In the genomic region with DNA sequence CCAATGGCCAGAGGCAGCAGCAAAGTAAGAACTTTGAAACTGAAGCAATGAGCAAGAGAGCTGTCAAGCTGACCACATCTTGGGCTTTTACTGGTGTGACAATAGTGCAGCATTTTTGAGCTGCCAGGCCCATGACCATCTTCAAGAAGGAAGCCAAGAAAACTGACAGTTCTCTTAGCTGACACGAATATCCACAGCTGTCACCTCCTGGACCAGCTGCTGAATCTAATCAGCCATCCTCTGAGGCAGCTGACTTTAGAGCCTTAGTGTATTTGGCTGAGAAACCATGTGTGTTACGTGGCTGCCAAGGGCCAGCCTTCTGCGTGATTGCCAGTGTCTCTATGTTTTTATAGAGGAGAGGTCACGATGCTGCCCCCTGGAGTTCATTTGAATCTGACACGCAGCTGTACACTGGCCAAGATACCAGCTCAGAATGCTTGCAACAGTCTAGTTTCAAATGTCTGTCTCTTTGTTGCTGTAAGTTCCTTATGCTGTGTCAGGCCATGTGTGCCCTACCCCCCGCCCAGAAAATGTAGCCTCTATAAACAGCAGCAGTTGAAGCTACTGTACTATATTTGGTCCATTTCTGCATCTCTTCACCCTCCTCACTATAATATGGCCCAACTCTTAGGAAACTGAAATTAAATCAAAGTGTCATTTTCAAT, we compare ENCODE assay signal across 8 cellular contexts. TPM values are rescaled to one million over a fixed set of nuclear protein-coding genes. Genes with fewer than 3 reads are reported as not detected.
DNase-seq lines count a peak whose midpoint lies in the region; ATAC-seq and TF ChIP-seq lines count a peak whose summit lies in the region.

No MANE protein-coding gene starts in this region.

- H3K4me3 Mint-ChIP-seq in osteocyte (ENCODE audit: unreplicated experiment), result no peak overlapping the region

- H3K27me3 Mint-ChIP-seq in osteocyte (ENCODE audit: unreplicated experiment), result no peaks in the 10 kb centered on the region

- peak overlapping the region; percentile 84 for H3K27ac Mint-ChIP-seq in osteocyte (ENCODE audit: unreplicated experiment)

- H3K4me3 ChIP-seq in aorta (ENCODE audit: low read length in 2 of 2), result no peak overlapping the region

- WGBS in aorta, 2 donors, result 6 to 7% methylated on average over 6 of the region's 6 CpGs

- H3K27me3 ChIP-seq in foreskin keratinocyte (no peaks in the 10 kb centered on the region), aorta (ENCODE audit: control insufficient read depth in 1 of 2, insufficient read depth in 2 of 2, low read length in 1 of 2) (no peaks in the 10 kb centered on the region)

- no peak overlapping the region for H3K27ac ChIP-seq in foreskin keratinocyte
- no peak overlapping the region for H3K27ac ChIP-seq in aorta (ENCODE audit: low read depth in 1 of 2, low read length in 2 of 2)

- no peaks in the 10 kb centered on the region for H3K9me3 ChIP-seq in aorta (ENCODE audit: control insufficient read depth, low read length)

- H3K4me1 Mint-ChIP-seq in osteocyte (ENCODE audit: unreplicated experiment), result peaks cover 45% of the 10 kb centered on the region

- intact Hi-C loops in aorta (cut with DNase I), result no loop called here

- ATAC-seq in GM19455 (IDR thresholded peaks at IDR 0.05; ENCODE audit: unreplicated experiment) (peak; percentile 99), HG03457 (IDR thresholded peaks at IDR 0.05; ENCODE audit: unreplicated experiment) (peak; percentile 85), foreskin keratinocyte (peak; percentile 96), aorta (ENCODE audit: low FRiP score) (peak; percentile 79)

- H3K36me3 Mint-ChIP-seq in osteocyte (ENCODE audit: unreplicated experiment), result peaks cover 22% of the 10 kb centered on the region

- DNase-seq in DMS 273 treated with DMSO at 0.1 percent for 48 hours (lab: John Stamatoyannopoulos, UW) (peak; percentile 69), NCI-H748 treated with DMSO at 0.1 percent for 48 hours (lab: John Stamatoyannopoulos, UW) (peak; percentile 6), foreskin keratinocyte (peak; percentile 31 to 58), osteocyte (ENCODE audit: extremely low spot score, unreplicated experiment) (peak; percentile 92), aorta (peak; percentile 71 to 80)
- DNase-seq in activated CD8-positive, alpha-beta memory T cell treated with anti-CD3 and anti-CD28 coated beads, Interleukin-2, amount 50 U/mL, for 48 hours, result peak; percentile 62

- H3K4me1 ChIP-seq in foreskin keratinocyte, result no peaks in the 10 kb centered on the region
- H3K4me1 ChIP-seq in aorta (ENCODE audit: control insufficient read depth in 1 of 2, insufficient read depth in 2 of 2, low read length in 2 of 2), result peaks cover 0 to 3% of the 10 kb centered on the region in 2 donors

- no peaks in the 10 kb centered on the region for H3K36me3 ChIP-seq in aorta (ENCODE audit: control insufficient read depth in 1 of 2, insufficient read depth in 2 of 2, low read length in 1 of 2)

- H3K9me3 Mint-ChIP-seq in osteocyte (ENCODE audit: unreplicated experiment), result no peaks in the 10 kb centered on the region

- TF ChIP-seq CTCF in foreskin keratinocyte (conservative IDR thresholded peaks at IDR 0.05) (peak; percentile 76), osteocyte (IDR thresholded peaks at IDR 0.05) (peak; percentile 59)

RNA-seq across cellular contexts. Expression of a gene that starts 39.7 kb away (rescaled TPM):
- total RNA-seq in foreskin keratinocyte (0.95 and 1.0 TPM in 2 replicates), osteocyte (7.0 and 8.6 TPM in 2 replicates), aorta (10 to 100 TPM; 27.2 to 40.0 TPM)
- polyA plus RNA-seq in foreskin keratinocyte (0.60 and 0.66 TPM in 2 replicates), aorta (1 to 10 TPM; 2.7 to 3.4 TPM)

Comparison
In these comparisons a context has a peak if more than half of its experiments do, and no peak if none do; other contexts are left out.
1. DNase-seq: peak in every context shown above with its lines; median percentile 92 in osteocyte; 76 in aorta; 69 in DMS 273 treated with DMSO at 0.1 percent for 48 hours; 62 in activated CD8-positive, alpha-beta memory T cell treated with anti-CD3 and anti-CD28 coated beads, Interleukin-2, amount 50 U/mL, for 48 hours; 44 in foreskin keratinocyte; 6 in NCI-H748 treated with DMSO at 0.1 percent for 48 hours.